Comparison of ENCODE assay signal across 7 cellular contexts in the genomic region with DNA sequence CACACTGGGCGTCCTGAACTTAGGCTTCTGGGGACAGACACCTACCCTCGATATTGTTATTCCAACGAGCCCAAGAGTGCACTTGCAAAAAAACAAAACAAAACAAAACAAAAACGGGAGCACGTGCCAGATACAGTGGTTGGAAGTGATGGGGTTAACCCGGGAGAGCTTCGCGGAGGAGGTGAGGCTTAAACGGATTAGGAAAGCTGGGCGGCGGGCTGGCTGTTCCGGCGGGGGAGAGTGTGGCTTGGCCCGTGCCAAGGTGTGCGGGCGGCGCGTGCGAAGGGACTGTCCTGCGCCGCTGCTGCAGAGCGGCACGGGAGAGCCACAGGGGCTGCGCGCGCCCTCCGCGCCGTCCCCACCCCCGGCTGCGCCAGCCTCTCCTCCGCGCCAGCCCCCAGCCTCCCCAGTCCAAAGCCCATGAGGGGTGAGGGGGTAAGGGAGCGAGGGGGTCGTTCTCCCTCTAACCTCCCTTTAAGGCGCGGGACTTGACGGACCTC. TPM values are rescaled to one million over a fixed set of nuclear protein-coding genes. Genes with fewer than 3 reads are reported as not detected.
A peak's percentile ranks its signal among the peaks of the same experiment; 100 is the strongest.
DNase-seq lines count a peak whose midpoint lies in the region; ATAC-seq and TF ChIP-seq lines count a peak whose summit lies in the region.

No MANE protein-coding gene starts in this region.

- H3K27me3 Mint-ChIP-seq in activated B cell treated with CpG ODN at 0.5 μM for 24 hours: peaks cover 42% of the 10 kb centered on the region

- H4K20me1 ChIP-seq in smooth muscle cell (ENCODE audit: low read depth): no peaks in the 10 kb centered on the region

- peak overlapping the region; percentile 84 for H3K4me2 ChIP-seq in smooth muscle cell

- H3K4me1 ChIP-seq in right atrium auricular region (peaks cover 0 to 44% of the 10 kb centered on the region in 2 donors), smooth muscle cell (ENCODE audit: low read depth) (peaks cover 18% of the 10 kb centered on the region)

- H3K4me1 Mint-ChIP-seq in activated B cell treated with CpG ODN at 0.5 μM for 24 hours: peaks cover 33% of the 10 kb centered on the region

- peak; percentile 26 for ATAC-seq in HG03432 (IDR thresholded peaks at IDR 0.05; ENCODE audit: unreplicated experiment)
- ATAC-seq in activated B cell treated with CpG ODN at 0.5 μM for 24 hours (ENCODE audit: low read depth): peak; percentile 40
- no peak for ATAC-seq in GM21515 (IDR thresholded peaks at IDR 0.05; ENCODE audit: unreplicated experiment)

- peak overlapping the region; percentile 68 to 72 for H3K27ac ChIP-seq in right atrium auricular region
- no peak overlapping the region for H3K27ac ChIP-seq in smooth muscle cell (ENCODE audit: low read depth)

- CTCF ChIA-PET in activated B cell treated with CpG ODN at 0.5 μM for 24 hours (lab: Charles Lee): interaction anchor here (1.0 to 2.7 kb wide), 5 partner anchors 15 to 303 kb away, joined by 3 to 22 read pairs (median 7); no protein-coding TSS in a partner anchor

- POLR2A ChIA-PET in activated B cell treated with CpG ODN at 0.5 μM for 24 hours (lab: Charles Lee): interaction anchor here (1.1 to 1.6 kb wide), 2 partner anchors 52 to 58 kb away, joined by 3 to 9 read pairs; partner anchors contain the start of genes ATRAID and SLC5A6

- TF ChIP-seq CTCF in activated B cell treated with CpG ODN at 0.5 μM for 24 hours (IDR thresholded peaks at IDR 0.05): no peak
- TF ChIP-seq CTCF in right atrium auricular region (IDR thresholded peaks at IDR 0.05): no peak
- no peak for TF ChIP-seq CTCF in smooth muscle cell (IDR thresholded peaks at IDR 0.05; ENCODE audit: borderline replicate concordance, insufficient read depth, poor library complexity, severe bottlenecking)

- DNase-seq in activated B cell treated with CpG ODN at 0.5 μM for 24 hours (peak; percentile 42), right atrium auricular region (ENCODE audit: low spot score) (no peak), smooth muscle cell (lab: John Stamatoyannopoulos, UW; ENCODE audit: unreplicated experiment) (no peak), NCI-H1105 treated with DMSO at 0.1 percent for 48 hours (lab: John Stamatoyannopoulos, UW) (no peak), EL (no peak)

- no peaks in the 10 kb centered on the region for H3K79me2 ChIP-seq in smooth muscle cell (ENCODE audit: low read depth)

- H3F3A ChIP-seq in smooth muscle cell (ENCODE audit: low read depth): no peaks in the 10 kb centered on the region

- H3K4me3 Mint-ChIP-seq in activated B cell treated with CpG ODN at 0.5 μM for 24 hours: peak overlapping the region; percentile 88

- no peaks in the 10 kb centered on the region for H3K9me3 ChIP-seq in right atrium auricular region
- H3K9me3 ChIP-seq in smooth muscle cell (replicated peaks; ENCODE audit: low read depth): no peaks in the 10 kb centered on the region

- H3K27me3 ChIP-seq in right atrium auricular region (peaks cover 0 to 18% of the 10 kb centered on the region in 2 donors), smooth muscle cell (ENCODE audit: low read depth) (peaks cover 97% of the 10 kb centered on the region)

- H3K4me3 ChIP-seq in right atrium auricular region (peak overlapping the region; percentile 52 to 57), smooth muscle cell (peak overlapping the region; percentile 38)

- H3K27ac Mint-ChIP-seq in activated B cell treated with CpG ODN at 0.5 μM for 24 hours: no peak overlapping the region

- H3K36me3 ChIP-seq in right atrium auricular region (no peaks in the 10 kb centered on the region), smooth muscle cell (ENCODE audit: low read depth) (no peaks in the 10 kb centered on the region)

- H3K9me3 Mint-ChIP-seq in activated B cell treated with CpG ODN at 0.5 μM for 24 hours: no peaks in the 10 kb centered on the region

- H2AFZ ChIP-seq in smooth muscle cell (ENCODE audit: low read depth): peak overlapping the region; percentile 69

- peaks cover 2% of the 10 kb centered on the region for H3K36me3 Mint-ChIP-seq in activated B cell treated with CpG ODN at 0.5 μM for 24 hours (ENCODE audit: low read depth)

- intact Hi-C loops in activated B cell treated with CpG ODN at 0.5 μM for 24 hours (cut with micrococcal nuclease): loop anchor here (1.0 kb wide), 1 partner anchor 52 kb away; the partner anchor contains the start of genes ATRAID and SLC5A6

- no peak overlapping the region for H3K9ac ChIP-seq in smooth muscle cell (ENCODE audit: low read depth)

- 1% methylated on average over 22 of the region's 38 CpGs for WGBS in smooth muscle cell (ENCODE audit: low lambda C conversion rate)

RNA-seq across cellular contexts. Expression of gene SLC30A3, which starts 1.5 kb away (rescaled TPM):
- total RNA-seq in activated B cell treated with CpG ODN at 0.5 μM for 24 hours (0.12 and 0.27 TPM in 2 replicates), right atrium auricular region (1 to 10 TPM; 5.7 to 9.4 TPM), smooth muscle cell (not detected in 2 replicates)
- 0.17 TPM in 1 of 2 replicates, not detected in the other for polyA plus RNA-seq in smooth muscle cell

RNA-seq across cellular contexts. Expression of gene DNAJC5G, which starts 10.9 kb away (rescaled TPM):
- total RNA-seq in activated B cell treated with CpG ODN at 0.5 μM for 24 hours: not detected in 2 replicates
- under 1 TPM; 0.59 to 0.94 TPM for total RNA-seq in right atrium auricular region
- total RNA-seq in smooth muscle cell: not detected in 2 replicates
- not detected in 2 replicates for polyA plus RNA-seq in smooth muscle cell

RNA-seq across cellular contexts. Expression of gene TRIM54, which starts 17.9 kb away (rescaled TPM):
- total RNA-seq in activated B cell treated with CpG ODN at 0.5 μM for 24 hours (not detected in 2 replicates), right atrium auricular region (100 to 1,000 TPM in 1 of 2 donors, 10 to 100 TPM in 1; 97.2 to 136 TPM), smooth muscle cell (0.22 TPM in 1 of 2 replicates, not detected in the other)
- 0.80 TPM in 1 of 2 replicates, not detected in the other for polyA plus RNA-seq in smooth muscle cell

RNA-seq across cellular contexts. Expression of gene UCN, which starts 43.9 kb away (rescaled TPM):
- total RNA-seq in activated B cell treated with CpG ODN at 0.5 μM for 24 hours: 1.0 and 1.2 TPM in 2 replicates
- 1 to 10 TPM in 1 of 2 donors, under 1 TPM in 1; 0.74 to 2.6 TPM for total RNA-seq in right atrium auricular region
- total RNA-seq in smooth muscle cell: 0.36 and 0.54 TPM in 2 replicates
- 2.7 and 3.6 TPM in 2 replicates for polyA plus RNA-seq in smooth muscle cell

RNA-seq across cellular contexts. Expression of gene CAD, which starts 47.1 kb away (rescaled TPM):
- total RNA-seq in activated B cell treated with CpG ODN at 0.5 μM for 24 hours: 55.9 and 64.1 TPM in 2 replicates
- total RNA-seq in right atrium auricular region: 10 to 100 TPM in 1 of 2 donors, 1 to 10 TPM in 1; 4.8 to 13.2 TPM
- total RNA-seq in smooth muscle cell: 20.3 and 20.4 TPM in 2 replicates
- polyA plus RNA-seq in smooth muscle cell: 32.4 and 34.3 TPM in 2 replicates

Comparison
In these comparisons a context has a peak if more than half of its experiments do, and no peak if none do; other contexts are left out.
1. RNA of gene TRIM54, which starts 17.9 kb away (total RNA-seq): 97.2 to 136 TPM in right atrium auricular region; 0.22 TPM in smooth muscle cell and not detected in activated B cell treated with CpG ODN at 0.5 μM for 24 hours; every median in the first group is over 10 times any median in the second.